Comparison of ENCODE assay signal across 13 cellular contexts in the genomic region with DNA sequence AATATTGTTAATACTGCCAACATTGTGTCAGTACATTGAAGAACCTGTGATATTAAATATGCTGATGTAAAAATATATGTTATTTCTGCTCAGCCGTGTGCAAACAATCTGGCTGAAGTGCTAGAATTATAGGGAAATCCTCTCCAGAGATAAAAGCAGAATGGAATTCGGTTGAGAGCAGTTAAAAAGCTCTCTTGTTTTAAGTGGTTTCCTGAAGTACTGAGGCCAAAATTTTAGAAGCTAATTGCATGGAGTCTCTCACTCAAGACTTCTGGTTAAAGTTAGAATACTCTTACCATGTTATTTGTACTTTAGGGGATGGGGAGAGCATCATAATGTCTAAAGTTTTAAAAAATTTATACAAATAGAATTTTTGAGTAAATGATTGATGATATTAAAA.
"Had no signal": no experiment of that assay in that cellular context is flagged by ENCODE, and none has a peak within 500 bp of the region (broad histone marks: within the 10 kb centered on the region; RNA-seq: fewer than 3 reads in every experiment).

No MANE protein-coding gene starts in this region.

- H3K27ac ChIP-seq: colonic mucosa, gastrocnemius medialis, skin epidermis, thyroid gland, WERI-Rb-1 had no signal

- H3K36me3 ChIP-seq: colonic mucosa, gastrocnemius medialis, thyroid gland, uterus, WERI-Rb-1 had no signal

- ATAC-seq: activated CD4-positive, alpha-beta T cell treated with anti-CD3 and anti-CD28 coated beads for 36 hours; activated CD8-positive, alpha-beta T cell treated with anti-CD3 and anti-CD28 coated beads for 36 hours; gastrocnemius medialis; left ventricle myocardium superior; stimulated activated effector memory CD8-positive, alpha-beta T cell treated with anti-CD3 and anti-CD28 coated beads, Interleukin-12 subunit alpha, Interleukin-12 subunit beta, amount 100 ng/mL, for 72 hours had no signal

- H3K9me3 ChIP-seq: colonic mucosa, gastrocnemius medialis, thyroid gland, uterus had no signal

- H3K4me3 ChIP-seq: colonic mucosa, gastrocnemius medialis, skin epidermis, thyroid gland, uterus had no signal

- DNase-seq: activated CD4-positive, alpha-beta T cell treated with anti-CD3 and anti-CD28 coated beads for 36 hours; activated CD8-positive, alpha-beta memory T cell treated with anti-CD3 and anti-CD28 coated beads, Interleukin-2, amount 50 U/mL, for 48 hours; activated CD8-positive, alpha-beta T cell treated with anti-CD3 and anti-CD28 coated beads for 36 hours; caudate nucleus; colonic mucosa; effector CD8-positive, alpha-beta T cell; gastrocnemius medialis; left ventricle myocardium superior; thyroid gland; uterus; WERI-Rb-1 had no signal

- H3K27me3 ChIP-seq: colonic mucosa, gastrocnemius medialis, thyroid gland, uterus had no signal

- H3K4me1 ChIP-seq: colonic mucosa, gastrocnemius medialis had no signal
